Comparison of ENCODE assay signal across 24 cellular contexts in the genomic region with DNA sequence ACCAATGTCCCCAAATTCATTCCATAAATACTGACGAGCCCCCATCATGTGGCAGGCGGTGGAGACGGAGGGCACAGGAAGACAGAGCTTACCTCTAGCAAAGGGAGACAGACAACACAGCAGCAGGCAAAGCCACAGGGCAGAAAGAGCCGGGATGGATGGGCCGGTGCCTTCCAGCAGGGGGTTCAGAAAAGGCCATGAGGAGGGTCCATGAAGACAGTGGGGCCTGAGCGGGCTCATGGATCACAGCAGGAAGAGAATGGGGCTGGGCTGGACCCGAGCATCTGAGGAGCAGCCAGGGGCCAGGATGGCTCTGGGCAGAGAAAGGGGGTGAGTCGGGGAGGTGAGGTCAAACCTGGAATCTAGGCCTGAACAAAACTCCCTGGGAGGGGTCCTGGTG. TPM values are rescaled to one million over a fixed set of nuclear protein-coding genes. Genes with fewer than 3 reads are reported as not detected.
DNase-seq lines count a peak whose midpoint lies in the region; ATAC-seq and TF ChIP-seq lines count a peak whose summit lies in the region.
"Had no signal": no experiment of that assay in that cellular context is flagged by ENCODE, and none has a peak within 500 bp of the region (broad histone marks: within the 10 kb centered on the region; RNA-seq: fewer than 3 reads in every experiment).

No MANE protein-coding gene starts in this region.

- TF ChIP-seq CTCF in breast epithelium (IDR thresholded peaks at IDR 0.05) (no peak), MCF 10A (IDR thresholded peaks at IDR 0.05; ENCODE audit: unreplicated experiment) (no peak), ascending aorta (IDR thresholded peaks at IDR 0.05) (no peak), osteocyte (IDR thresholded peaks at IDR 0.05) (no peak)

- H3K4me3 Mint-ChIP-seq in MCF 10A (ENCODE audit: unreplicated experiment): no peak overlapping the region
- no peak overlapping the region for H3K4me3 Mint-ChIP-seq in activated naive CD8-positive, alpha-beta T cell treated with anti-CD3 and anti-CD28 coated beads for 36 hours
- H3K4me3 Mint-ChIP-seq in naive thymus-derived CD8-positive, alpha-beta T cell: peak overlapping the region in 6 of 10 donors; percentile 7 to 35 (median 20)
- H3K4me3 Mint-ChIP-seq in osteocyte (ENCODE audit: unreplicated experiment): no peak overlapping the region
- H3K4me3 Mint-ChIP-seq: naive thymus-derived CD4-positive, alpha-beta T cell had no signal

- intact Hi-C loops in breast epithelium (cut with DNase I; ENCODE audit: low total_unique reads): loop anchor here (2.0 kb wide), 1 partner anchor 21 kb away; no protein-coding TSS in a partner anchor
- intact Hi-C loops in MCF 10A (cut with micrococcal nuclease): no loop called here
- intact Hi-C loops in ascending aorta (cut with DNase I): loop anchor here (5.0 kb wide), 1 partner anchor 48 kb away; no protein-coding TSS in a partner anchor

- H3K36me3 Mint-ChIP-seq in MCF 10A (ENCODE audit: insufficient read depth, unreplicated experiment) (peaks cover 4% of the 10 kb centered on the region), osteocyte (ENCODE audit: unreplicated experiment) (no peaks in the 10 kb centered on the region)
- peaks cover 39% of the 10 kb centered on the region for H3K36me3 Mint-ChIP-seq in activated naive CD8-positive, alpha-beta T cell treated with anti-CD3 and anti-CD28 coated beads for 36 hours
- peaks cover 0 to 10% (median 6%) of the 10 kb centered on the region in 3 donors for H3K36me3 Mint-ChIP-seq in naive thymus-derived CD8-positive, alpha-beta T cell

- H3K9me3 Mint-ChIP-seq in MCF 10A (ENCODE audit: unreplicated experiment) (no peaks in the 10 kb centered on the region), osteocyte (ENCODE audit: unreplicated experiment) (no peaks in the 10 kb centered on the region)
- H3K9me3 Mint-ChIP-seq in activated naive CD8-positive, alpha-beta T cell treated with anti-CD3 and anti-CD28 coated beads for 36 hours: peaks cover 3% of the 10 kb centered on the region
- H3K9me3 Mint-ChIP-seq in naive thymus-derived CD8-positive, alpha-beta T cell: no peaks in the 10 kb centered on the region

- no peak for TF ChIP-seq POLR2A in breast epithelium (IDR thresholded peaks at IDR 0.05)

- no peak overlapping the region for H3K27ac Mint-ChIP-seq in MCF 10A (ENCODE audit: low read depth, unreplicated experiment)
- peak overlapping the region; percentile 69 for H3K27ac Mint-ChIP-seq in activated naive CD8-positive, alpha-beta T cell treated with anti-CD3 and anti-CD28 coated beads for 36 hours
- H3K27ac Mint-ChIP-seq in naive thymus-derived CD8-positive, alpha-beta T cell: peak overlapping the region in 8 of 10 donors; percentile 69 to 85 (median 78)
- H3K27ac Mint-ChIP-seq in osteocyte (ENCODE audit: unreplicated experiment): no peak overlapping the region

- H3K4me1 ChIP-seq in breast epithelium (peaks cover 0 to 3% of the 10 kb centered on the region in 2 donors), ascending aorta (peaks cover 5 to 27% of the 10 kb centered on the region in 2 donors)
- H3K4me1 ChIP-seq: colonic mucosa, HAP-1, prostate gland had no signal

- H3K4me3 ChIP-seq in breast epithelium (no peak overlapping the region), ascending aorta (no peak overlapping the region)
- H3K4me3 ChIP-seq: adrenal gland, colonic mucosa, esophagus squamous epithelium, HAP-1, hepatocyte, Peyer's patch, prostate gland, upper lobe of left lung had no signal

- H3K36me3 ChIP-seq in breast epithelium: no peaks in the 10 kb centered on the region
- no peaks in the 10 kb centered on the region for H3K36me3 ChIP-seq in ascending aorta
- H3K36me3 ChIP-seq: adrenal gland, colonic mucosa, esophagus squamous epithelium, HAP-1, Peyer's patch, prostate gland, upper lobe of left lung had no signal

- no peaks in the 10 kb centered on the region for H3K9me3 ChIP-seq in breast epithelium
- no peaks in the 10 kb centered on the region for H3K9me3 ChIP-seq in ascending aorta
- H3K9me3 ChIP-seq: adrenal gland, colonic mucosa, esophagus squamous epithelium, HAP-1, Peyer's patch, prostate gland, upper lobe of left lung had no signal

- DNase-seq in breast epithelium (ENCODE audit: low spot score in 2 of 2) (no peak), MCF 10A (ENCODE audit: unreplicated experiment) (no peak), ascending aorta (ENCODE audit: low spot score in 2 of 2) (no peak), osteocyte (ENCODE audit: extremely low spot score, unreplicated experiment) (no peak), HEK293T (ENCODE audit: extremely low spot score) (no peak)
- no peak for DNase-seq in activated naive CD8-positive, alpha-beta T cell treated with anti-CD3 and anti-CD28 coated beads for 36 hours
- DNase-seq in naive thymus-derived CD8-positive, alpha-beta T cell: no peak
- no peak for DNase-seq in stimulated activated naive CD4-positive, alpha-beta T cell treated with Interleukin-2 at 50 U/mL for 16 hours (lab: John Stamatoyannopoulos, UW)
- DNase-seq: activated CD4-positive, CD25-positive, alpha-beta regulatory T cell treated with anti-CD3 and anti-CD28 coated beads, Interleukin-2, amount 50 U/mL, for 72 hours; adrenal gland; colonic mucosa; EL; esophagus squamous epithelium; naive thymus-derived CD4-positive, alpha-beta T cell; NCI-H1092 treated with DMSO at 0.1 percent for 48 hours; NCI-H187 treated with DMSO at 0.1 percent for 48 hours; NCI-H526 treated with DMSO at 0.1 percent for 48 hours; SIG-M5; upper lobe of left lung had no signal

- CTCF ChIA-PET in MCF 10A (lab: Yijun Ruan, JAX): interaction anchor here (0.5 to 1.1 kb wide), 2 partner anchors 15 to 118 kb away, joined by 3 to 4 read pairs; no protein-coding TSS in a partner anchor
- CTCF ChIA-PET in HEK293T (lab: Yijun Ruan, JAX): no interaction called here

- no peak for ATAC-seq in naive thymus-derived CD8-positive, alpha-beta T cell
- ATAC-seq: left lobe of liver; naive thymus-derived CD4-positive, alpha-beta T cell had no signal

- no TSS peak for BruUV-seq in MCF 10A (replicated peaks; lab: Mats Ljungman, UMichigan)

- H3K4me1 Mint-ChIP-seq in MCF 10A (ENCODE audit: insufficient read depth, unreplicated experiment) (peaks cover 7% of the 10 kb centered on the region), osteocyte (ENCODE audit: unreplicated experiment) (peaks cover 34% of the 10 kb centered on the region)
- H3K4me1 Mint-ChIP-seq in activated naive CD8-positive, alpha-beta T cell treated with anti-CD3 and anti-CD28 coated beads for 36 hours: peaks cover 48% of the 10 kb centered on the region
- peaks cover 0 to 47% (median 41%) of the 10 kb centered on the region in 4 donors for H3K4me1 Mint-ChIP-seq in naive thymus-derived CD8-positive, alpha-beta T cell

- H3K27me3 Mint-ChIP-seq in MCF 10A (ENCODE audit: insufficient read depth, unreplicated experiment) (peaks cover 47% of the 10 kb centered on the region), osteocyte (ENCODE audit: unreplicated experiment) (no peaks in the 10 kb centered on the region)
- H3K27me3 Mint-ChIP-seq in activated naive CD8-positive, alpha-beta T cell treated with anti-CD3 and anti-CD28 coated beads for 36 hours: no peaks in the 10 kb centered on the region
- H3K27me3 Mint-ChIP-seq in naive thymus-derived CD8-positive, alpha-beta T cell: no peaks in the 10 kb centered on the region
- H3K27me3 Mint-ChIP-seq: naive thymus-derived CD4-positive, alpha-beta T cell had no signal

- H3K27ac ChIP-seq in breast epithelium (peak overlapping the region; percentile 54 to 61), ascending aorta (no peak overlapping the region)
- H3K27ac ChIP-seq: adrenal gland, colonic mucosa, hepatocyte, prostate gland had no signal

- POLR2A ChIA-PET in MCF 10A (lab: Yijun Ruan, JAX): interaction anchor here (0.7 kb wide), 1 partner anchor 469 kb away, joined by 3 read pairs; no protein-coding TSS in a partner anchor
- POLR2A ChIA-PET in naive thymus-derived CD8-positive, alpha-beta T cell (lab: Charles Lee): interaction anchor here (1.8 kb wide), 1 partner anchor 35 kb away, joined by 4 read pairs; no protein-coding TSS in a partner anchor
- POLR2A ChIA-PET in HEK293T (lab: Yijun Ruan, JAX): no interaction called here

- H3K27me3 ChIP-seq in breast epithelium (no peaks in the 10 kb centered on the region), ascending aorta (no peaks in the 10 kb centered on the region)
- H3K27me3 ChIP-seq: adrenal gland, colonic mucosa, hepatocyte, Peyer's patch, upper lobe of left lung had no signal

TF ChIP-seq in HEK293T, 16 proteins besides CTCF, POLR2A, EP300 and RAD21:
- TF ChIP-seq, protein P1, sequence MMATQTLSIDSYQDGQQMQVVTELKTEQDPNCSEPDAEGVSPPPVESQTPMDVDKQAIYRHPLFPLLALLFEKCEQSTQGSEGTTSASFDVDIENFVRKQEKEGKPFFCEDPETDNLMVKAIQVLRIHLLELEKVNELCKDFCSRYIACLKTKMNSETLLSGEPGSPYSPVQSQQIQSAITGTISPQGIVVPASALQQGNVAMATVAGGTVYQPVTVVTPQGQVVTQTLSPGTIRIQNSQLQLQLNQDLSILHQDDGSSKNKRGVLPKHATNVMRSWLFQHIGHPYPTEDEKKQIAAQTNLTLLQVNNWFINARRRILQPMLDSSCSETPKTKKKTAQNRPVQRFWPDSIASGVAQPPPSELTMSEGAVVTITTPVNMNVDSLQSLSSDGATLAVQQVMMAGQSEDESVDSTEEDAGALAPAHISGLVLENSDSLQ (IDR thresholded peaks at IDR 0.05): no peak
- TF ChIP-seq BHLHE40 (IDR thresholded peaks at IDR 0.05; ENCODE audit: borderline replicate concordance) (no peak), HDGF (IDR thresholded peaks at IDR 0.05; ENCODE audit: borderline replicate concordance) (no peak), FOXM1 (IDR thresholded peaks at IDR 0.05; ENCODE audit: borderline replicate concordance) (no peak), CTBP1 (IDR thresholded peaks at IDR 0.05; ENCODE audit: borderline replicate concordance) (no peak), TARDBP (IDR thresholded peaks at IDR 0.05) (no peak), L3MBTL2 (conservative IDR thresholded peaks at IDR 0.05) (no peak), ARNT (IDR thresholded peaks at IDR 0.05) (no peak), FOXK2 (IDR thresholded peaks at IDR 0.05) (no peak), LEF1 (IDR thresholded peaks at IDR 0.05; ENCODE audit: borderline replicate concordance) (no peak), SP1 (IDR thresholded peaks at IDR 0.05) (no peak), ZNF384 (IDR thresholded peaks at IDR 0.05) (no peak), NFRKB (IDR thresholded peaks at IDR 0.05) (no peak)

RNA-seq across cellular contexts. Expression of gene PREX1, which starts 42.0 kb away (rescaled TPM):
- total RNA-seq in breast epithelium (10 to 100 TPM; 53.1 to 84.2 (median 65.1) TPM), MCF 10A (2022) (0.05 TPM in 1 of 2 replicates, not detected in the other), ascending aorta (75.4 TPM), osteocyte (22.2 and 24.2 TPM in 2 replicates)
- total RNA-seq in activated naive CD8-positive, alpha-beta T cell treated with anti-CD3 and anti-CD28 coated beads for 36 hours: 10 to 100 TPM; 76.8 to 77.1 TPM
- 100 to 1,000 TPM; 140 to 141 TPM for total RNA-seq in naive thymus-derived CD8-positive, alpha-beta T cell
- 10 to 100 TPM; 14.4 to 38.5 (median 20.9) TPM for polyA plus RNA-seq in naive thymus-derived CD8-positive, alpha-beta T cell

Comparison
In these comparisons a context has a peak if more than half of its experiments do, and no peak if none do; other contexts are left out.
1. RNA of gene PREX1, which starts 42.0 kb away (total RNA-seq): 140 to 141 TPM in naive thymus-derived CD8-positive, alpha-beta T cell, 76.8 to 77.1 TPM in activated naive CD8-positive, alpha-beta T cell treated with anti-CD3 and anti-CD28 coated beads for 36 hours, 75.4 TPM in ascending aorta (single experiment), 53.1 to 84.2 TPM in breast epithelium and 22.2 to 24.2 TPM in osteocyte; 0.05 TPM in MCF 10A; every median in the first group is over 10 times any median in the second.
2. H3K27ac ChIP-seq: peak in breast epithelium (2 of 2); none in ascending aorta (0 of 2).
3. H3K27ac Mint-ChIP-seq: peak in activated naive CD8-positive, alpha-beta T cell treated with anti-CD3 and anti-CD28 coated beads for 36 hours (single experiment) and naive thymus-derived CD8-positive, alpha-beta T cell (8 of 10); none in MCF 10A (single experiment) and osteocyte (single experiment).
4. H3K4me3 Mint-ChIP-seq: peak in naive thymus-derived CD8-positive, alpha-beta T cell (6 of 10); none in MCF 10A (single experiment), activated naive CD8-positive, alpha-beta T cell treated with anti-CD3 and anti-CD28 coated beads for 36 hours (single experiment) and osteocyte (single experiment).